ENCODE assay signal across 23 cellular contexts in genomic region chr3:51891242-51892039, GRCh38. TPM values are rescaled to one million over a fixed set of nuclear protein-coding genes. Genes with fewer than 3 reads are reported as not detected.
"Had no signal": no experiment of that assay in that cellular context is flagged by ENCODE, and none has a peak within 500 bp of the region (broad histone marks: within the 10 kb centered on the region; RNA-seq: fewer than 3 reads in every experiment).

No MANE protein-coding gene starts in this region.

- H3K9me3 Mint-ChIP-seq: nephron; stimulated activated naive B cell treated with anti-CD40 and anti-IgM and Interleukin-4, amounts not matched to agents 10 μg/mL and 1 μg/mL and 100 μg/mL, for 72 hours had no signal

- H3K4me1 Mint-ChIP-seq: naive B cell; nephron; stimulated activated naive B cell treated with anti-CD40 and anti-IgM and Interleukin-4, amounts not matched to agents 10 μg/mL and 1 μg/mL and 100 μg/mL, for 72 hours had no signal

- H3K36me3 ChIP-seq: gastroesophageal sphincter, right lobe of liver had no signal

- H3K27me3 ChIP-seq: hepatocyte, right lobe of liver had no signal

- ATAC-seq: esophagus mucosa; gastroesophageal sphincter; left colon; psoas muscle; right lobe of liver; stimulated activated naive B cell treated with anti-CD40 and anti-IgM and Interleukin-4, amounts not matched to agents 10 μg/mL and 1 μg/mL and 100 μg/mL, for 72 hours had no signal

- H3K4me3 ChIP-seq: gastroesophageal sphincter, hepatocyte, psoas muscle, right lobe of liver had no signal

- H3K27ac ChIP-seq: gastroesophageal sphincter, hepatocyte, psoas muscle, right lobe of liver had no signal

- H3K4me1 ChIP-seq: gastroesophageal sphincter, psoas muscle, right lobe of liver had no signal

- H3K27ac Mint-ChIP-seq: naive B cell; nephron; stimulated activated naive B cell treated with anti-CD40 and anti-IgM and Interleukin-4, amounts not matched to agents 10 μg/mL and 1 μg/mL and 100 μg/mL, for 72 hours had no signal

- H3K4me3 Mint-ChIP-seq: naive B cell; nephron; stimulated activated naive B cell treated with anti-CD40 and anti-IgM and Interleukin-4, amounts not matched to agents 10 μg/mL and 1 μg/mL and 100 μg/mL, for 72 hours had no signal

- DNase-seq: effector memory CD4-positive, alpha-beta T cell; glutamatergic neuron; left colon; mesendoderm; naive B cell; psoas muscle; retina; right lobe of liver; stimulated activated CD4-positive, alpha-beta T cell treated with anti-CD3 and anti-CD28 coated beads, Interleukin-1b, Interleukin-23, amount 100 ng/mL, for 48 hours; stimulated activated CD4-positive, alpha-beta T cell treated with anti-CD3 and anti-CD28 coated beads, Interleukin-4, amount 100 ng/mL, for 24 hours; stimulated activated naive B cell treated with anti-CD40 and anti-IgM and Interleukin-4, amounts not matched to agents 10 μg/mL and 1 μg/mL and 100 μg/mL, for 72 hours; trophoblast cell had no signal

- H3K9me3 ChIP-seq: gastroesophageal sphincter, psoas muscle, right lobe of liver had no signal

- H3K36me3 Mint-ChIP-seq: naive B cell; stimulated activated naive B cell treated with anti-CD40 and anti-IgM and Interleukin-4, amounts not matched to agents 10 μg/mL and 1 μg/mL and 100 μg/mL, for 72 hours had no signal

RNA-seq across cellular contexts. Expression of gene IQCF1, which starts 11.7 kb away (rescaled TPM):
- total RNA-seq: esophagus mucosa, fibroblast of villous mesenchyme, gastroesophageal sphincter, hepatocyte, kidney epithelial cell, left colon, liver, lung microvascular endothelial cell, omental fat pad, psoas muscle, right lobe of liver, urinary bladder had no signal
- polyA plus RNA-seq: hepatocyte, liver, psoas muscle, thymus, urinary bladder had no signal

RNA-seq across cellular contexts. Expression of gene IQCF5, which starts 16.0 kb away (rescaled TPM):
- total RNA-seq: esophagus mucosa, fibroblast of villous mesenchyme, gastroesophageal sphincter, hepatocyte, kidney epithelial cell, left colon, liver, lung microvascular endothelial cell, omental fat pad, psoas muscle, right lobe of liver, urinary bladder had no signal
- polyA plus RNA-seq: hepatocyte, liver, psoas muscle, thymus, urinary bladder had no signal

RNA-seq across cellular contexts. Expression of gene IQCF2, which starts 30.0 kb away (rescaled TPM):
- total RNA-seq: esophagus mucosa, fibroblast of villous mesenchyme, gastroesophageal sphincter, hepatocyte, kidney epithelial cell, left colon, liver, lung microvascular endothelial cell, omental fat pad, psoas muscle, right lobe of liver, urinary bladder had no signal
- polyA plus RNA-seq: hepatocyte, liver, psoas muscle, thymus, urinary bladder had no signal
